8 cellular contexts compared by ENCODE assay signal in genomic region chr3:101574388-101575156, GRCh38. TPM values are rescaled to one million over a fixed set of nuclear protein-coding genes. Genes with fewer than 3 reads are reported as not detected.
DNase-seq lines count a peak whose midpoint lies in the region; ATAC-seq and TF ChIP-seq lines count a peak whose summit lies in the region.

No MANE protein-coding gene starts in this region.

- H3K36me3 Mint-ChIP-seq in chondrocyte (ENCODE audit: low read depth): peaks cover 5% of the 10 kb centered on the region

- TF ChIP-seq RAD21 in SK-N-SH (IDR thresholded peaks at IDR 0.05; ENCODE audit: low read length): no peak

- H3K27me3 Mint-ChIP-seq in chondrocyte (ENCODE audit: low read depth): no peaks in the 10 kb centered on the region

- CTCF ChIA-PET in SK-N-SH (lab: Yijun Ruan, JAX): interaction anchor here (0.8 to 2.2 kb wide), 11 partner anchors 9 to 651 kb away, joined by 3 to 12 read pairs (median 4); partner anchors contain the start of gene ZBTB11

- H3K9ac ChIP-seq in SK-N-SH: peak overlapping the region; percentile 97

- H3K27ac Mint-ChIP-seq in chondrocyte (ENCODE audit: unreplicated experiment): peak overlapping the region; percentile 100

- peaks cover 42% of the 10 kb centered on the region for H3K4me1 Mint-ChIP-seq in chondrocyte (ENCODE audit: low read depth)

- peak overlapping the region; percentile 97 for H3K4me3 Mint-ChIP-seq in chondrocyte (ENCODE audit: unreplicated experiment)

- peak overlapping the region; percentile 70; the same call in 1 of the 2 replicates for H2AFZ ChIP-seq in SK-N-SH (ENCODE audit: low read depth)

- no peaks in the 10 kb centered on the region for H3K9me3 ChIP-seq in SK-N-SH

- H3K27me3 ChIP-seq in SK-N-SH (ENCODE audit: insufficient read depth): no peaks in the 10 kb centered on the region

- H3K9me2 ChIP-seq in SK-N-SH: no peaks in the 10 kb centered on the region

- H3K9me3 Mint-ChIP-seq in chondrocyte (ENCODE audit: low read depth): no peaks in the 10 kb centered on the region

- whole genome bisulfite sequencing in SK-N-SH (ENCODE audit: low lambda C conversion rate): under 1% methylated on average over 27 of the region's 42 CpGs

- no peak for TF ChIP-seq CTCF in SK-N-SH (IDR thresholded peaks at IDR 0.05)
- TF ChIP-seq CTCF in chondrocyte (IDR thresholded peaks at IDR 0.05): no peak

- peak overlapping the region; percentile 92 to 94 for H3K27ac ChIP-seq in SK-N-SH (ENCODE audit: low read depth in 2 of 2, low read length in 1 of 2)

- peaks cover 6 to 16% of the 10 kb centered on the region in 2 experiments; a peak in 3 of 4 replicates for H3K4me1 ChIP-seq in SK-N-SH (ENCODE audit: control insufficient read depth in 1 of 2, insufficient read depth in 2 of 2, low read depth in 1 of 2, low read length in 1 of 2)

- DNase-seq in NK-92 treated with Interleukin-12 subunit alpha and Interleukin-12 subunit beta, amount 100 ng/mL, for 24 hours (lab: John Stamatoyannopoulos, UW): peak; percentile 74
- DNase-seq in NK-92 (lab: John Stamatoyannopoulos, UW; ENCODE audit: unreplicated experiment): no peak
- peak; percentile 45 for DNase-seq in HuH-7.5 (ENCODE audit: low spot score)
- DNase-seq in SK-N-SH: no peak
- DNase-seq in chondrocyte (ENCODE audit: low spot score): no peak
- DNase-seq in left colon: peak; percentile 53 to 55
- peak; percentile 15 to 47 (median 22) for DNase-seq in stimulated activated CD4-positive, alpha-beta T cell treated with anti-CD3 and anti-CD28 coated beads, TNF-alpha, amount 100 ng/mL, for 24 hours (ENCODE audit: low read depth in 3 of 3)

- peaks cover 36% of the 10 kb centered on the region for H4K20me1 ChIP-seq in SK-N-SH (ENCODE audit: insufficient read depth)

- H3K4me2 ChIP-seq in SK-N-SH: peak overlapping the region; percentile 70

- H3K36me3 ChIP-seq in SK-N-SH (replicated peaks in 1 of 2; ENCODE audit: control insufficient read depth in 1 of 2, insufficient read depth in 2 of 2, low read length in 1 of 2): peaks cover 20 to 30% of the 10 kb centered on the region in 2 experiments

- POLR2A ChIA-PET in SK-N-SH (lab: Yijun Ruan, JAX): interaction anchor here (0.8 to 1.5 kb wide), 6 partner anchors 13 to 112 kb away, joined by 3 to 20 read pairs (median 5); partner anchors contain the start of genes RPL24, TRMT10C and ZBTB11

- H3K79me2 ChIP-seq in SK-N-SH (ENCODE audit: insufficient read depth): peaks cover 56% of the 10 kb centered on the region

- peaks cover 14% of the 10 kb centered on the region for H3F3A ChIP-seq in SK-N-SH (replicated peaks; ENCODE audit: insufficient read depth)

- intact Hi-C loops in left colon (cut with DNase I, micrococcal nuclease): loop anchor here in 1 of 2 donors (10.0 kb wide), 1 partner anchor 100 kb away; the partner anchor contains the start of gene ZBTB11

- H3K4me3 ChIP-seq in SK-N-SH (ENCODE audit: low read depth in 2 of 2, low read length in 1 of 2): peak overlapping the region; percentile 74 to 95

- ATAC-seq in GM21786 (IDR thresholded peaks at IDR 0.05; ENCODE audit: unreplicated experiment) (peak; percentile 32), left colon (peak; percentile 70)

- no peak for TF ChIP-seq EP300 in SK-N-SH (IDR thresholded peaks at IDR 0.05; ENCODE audit: borderline replicate concordance in 1 of 2, low read depth in 1 of 2, low read length in 1 of 2)

TF ChIP-seq in SK-N-SH, 30 proteins besides CTCF, POLR2A, EP300 and RAD21:
- TF ChIP-seq RFX5 (IDR thresholded peaks at IDR 0.05; ENCODE audit: low read length) (no peak), EZH2phosphoT487 (IDR thresholded peaks at IDR 0.05; ENCODE audit: borderline replicate concordance, low read depth) (no peak), RCOR1 (IDR thresholded peaks at IDR 0.05; ENCODE audit: low read length) (no peak), YY1 (IDR thresholded peaks at IDR 0.05; ENCODE audit: low read depth) (peak; percentile 13; the same call in 1 of the 2 replicates), SIN3A (IDR thresholded peaks at IDR 0.05; ENCODE audit: borderline replicate concordance, low read depth, low read length) (no peak), NRF1 (IDR thresholded peaks at IDR 0.05; ENCODE audit: low read depth, low read length) (no peak), CHD2 (IDR thresholded peaks at IDR 0.05; ENCODE audit: low read length, partially characterized antibody) (no peak)

RNA-seq across cellular contexts. Expression of gene PCNP, which starts 0.6 kb away (rescaled TPM):
- 45.3 and 45.8 TPM in 2 replicates for polyA plus RNA-seq in SK-N-SH (2012; rRNA removed)
- polyA plus RNA-seq in SK-N-SH (2012; cell fraction: cytosol; rRNA removed): 67.4 and 105 TPM in 2 replicates
- polyA plus RNA-seq in SK-N-SH (2012; cell fraction: nucleus; rRNA removed): 32.8 and 50.0 TPM in 2 replicates
- total RNA-seq in chondrocyte (128 to 145 TPM (median 139 TPM) in 3 replicates), left colon (10 to 100 TPM; 87.2 to 99.6 TPM)

RNA-seq across cellular contexts. Expression of gene TRMT10C, which starts 12.9 kb away (rescaled TPM):
- 13.7 and 16.1 TPM in 2 replicates for polyA plus RNA-seq in SK-N-SH (2012; rRNA removed)
- polyA plus RNA-seq in SK-N-SH (2012; cell fraction: cytosol; rRNA removed): 20.2 and 25.4 TPM in 2 replicates
- 7.9 and 9.5 TPM in 2 replicates for polyA plus RNA-seq in SK-N-SH (2012; cell fraction: nucleus; rRNA removed)
- total RNA-seq in chondrocyte (12.8 to 17.6 TPM (median 17.0 TPM) in 3 replicates), left colon (10 to 100 TPM; 15.9 to 20.1 TPM)

Comparison
In these comparisons a context has a peak if more than half of its experiments do, and no peak if none do; other contexts are left out.
1. DNase-seq: peak in NK-92 treated with Interleukin-12 subunit alpha and Interleukin-12 subunit beta, amount 100 ng/mL, for 24 hours (single experiment), HuH-7.5 (single experiment), left colon (2 of 2) and stimulated activated CD4-positive, alpha-beta T cell treated with anti-CD3 and anti-CD28 coated beads, TNF-alpha, amount 100 ng/mL, for 24 hours (3 of 3); none in NK-92 (single experiment), SK-N-SH (single experiment) and chondrocyte (single experiment).